In genomic region chr10:28020080-28020860, GRCh38 we compare ENCODE assay signal across 25 cellular contexts. TPM values are rescaled to one million over a fixed set of nuclear protein-coding genes. Genes with fewer than 3 reads are reported as not detected.
"Had no signal": no experiment of that assay in that cellular context is flagged by ENCODE, and none has a peak within 500 bp of the region (broad histone marks: within the 10 kb centered on the region; RNA-seq: fewer than 3 reads in every experiment).

No MANE protein-coding gene starts in this region.

- H3K27me3 ChIP-seq: adrenal gland, body of pancreas, cardiac muscle cell, colonic mucosa, ovary, spleen, tibial artery had no signal

- H3K4me3 Mint-ChIP-seq: activated naive CD8-positive, alpha-beta T cell; activated T-cell treated with anti-CD3 and anti-CD28 coated beads, Interleukin-2, amount 50 U/mL, for 72 hours; naive thymus-derived CD4-positive, alpha-beta T cell had no signal

- H3K4me3 ChIP-seq: adrenal gland, body of pancreas, cardiac muscle cell, colonic mucosa, dorsolateral prefrontal cortex, ovary, spleen, suprapubic skin, tibial artery had no signal

- H3K27me3 Mint-ChIP-seq: progenitor cell of endocrine pancreas had no signal

- H3K4me1 ChIP-seq: adrenal gland, body of pancreas, colonic mucosa, spleen, suprapubic skin, tibial artery had no signal

- H3K27ac ChIP-seq: adrenal gland, body of pancreas, cardiac muscle cell, colonic mucosa, dorsolateral prefrontal cortex, ovary, spleen, suprapubic skin, tibial artery had no signal

- H3K27ac Mint-ChIP-seq: activated naive CD8-positive, alpha-beta T cell; activated T-cell treated with anti-CD3 and anti-CD28 coated beads, Interleukin-2, amount 50 U/mL, for 72 hours; naive thymus-derived CD4-positive, alpha-beta T cell; progenitor cell of endocrine pancreas had no signal

- H3K36me3 Mint-ChIP-seq: naive thymus-derived CD4-positive, alpha-beta T cell had no signal

- H3K9me3 Mint-ChIP-seq: activated T-cell treated with anti-CD3 and anti-CD28 coated beads, Interleukin-2, amount 50 U/mL, for 72 hours; naive thymus-derived CD4-positive, alpha-beta T cell had no signal

- DNase-seq: activated CD4-positive, alpha-beta T cell treated with anti-CD3 and anti-CD28 coated beads for 4 hours; activated CD4-positive, alpha-beta T cell treated with anti-CD3 and anti-CD28 coated beads, Interleukin-2, amount 50 U/mL, for 4 hours; activated naive CD4-positive, alpha-beta T cell; activated T-cell treated with anti-CD3 and anti-CD28 coated beads for 4 hours; activated T-cell treated with anti-CD3 and anti-CD28 coated beads, Interleukin-2, amount 50 U/mL, for 72 hours; adrenal gland; aorta; body of pancreas; cerebellar nuclear complex; colonic mucosa; dorsolateral prefrontal cortex; effector memory CD4-positive, alpha-beta T cell; head of caudate nucleus; hypothalamus; midbrain; naive thymus-derived CD4-positive, alpha-beta T cell; ovary; spleen; stimulated activated naive CD4-positive, alpha-beta T cell; tibial artery had no signal

- H3K9me3 ChIP-seq: adrenal gland, body of pancreas, colonic mucosa, ovary, suprapubic skin, tibial artery had no signal

- H3K36me3 ChIP-seq: adrenal gland, cardiac muscle cell, colonic mucosa, ovary, spleen, suprapubic skin, tibial artery had no signal

RNA-seq across cellular contexts. Expression of gene ODAD2, which starts 21.4 kb away (rescaled TPM):
- total RNA-seq: T-helper 1 cell treated with Interleukin-12 subunit alpha and Interleukin-12 subunit beta and Interleukin-4 antibody, amounts not matched to agents 30 ng/mL and 1 ng/mL, for 36 hours had no signal
